In genomic region chr2:173854840-173855239, GRCh38 we compare ENCODE assay signal across 10 cellular contexts.
DNase-seq lines count a peak whose midpoint lies in the region; ATAC-seq, FAIRE-seq and TF ChIP-seq lines count a peak whose summit lies in the region.
"Had no signal": no experiment of that assay in that cellular context is flagged by ENCODE, and none has a peak within 500 bp of the region (broad histone marks: within the 10 kb centered on the region; RNA-seq: fewer than 3 reads in every experiment).

No MANE protein-coding gene starts in this region.

- DNase-seq in EL (peak; percentile 76), NCI-H2171 (lab: John Stamatoyannopoulos, UW) (peak; percentile 53), bronchial epithelial cell (ENCODE audit: low read depth) (peak; percentile 36), sciatic nerve (ENCODE audit: low spot score) (no peak), cerebellum (ENCODE audit: low spot score) (no peak), NCI-H2227 treated with DMSO at 0.1 percent for 48 hours (lab: John Stamatoyannopoulos, UW) (no peak)
- DNase-seq in activated T-cell treated with anti-CD3 and anti-CD28 coated beads, Interleukin-2, amount 50 U/mL, for 1 hour, result no peak
- DNase-seq: activated B cell treated with CpG ODN at 0.5 μM for 24 hours had no signal

- ATAC-seq in sciatic nerve (peak; percentile 65), GM18873 (IDR thresholded peaks at IDR 0.05; ENCODE audit: low FRiP score, unreplicated experiment) (no peak)
- ATAC-seq: K562 had no signal

- intact Hi-C loops in sciatic nerve (cut with DNase I), result no loop called here

- TF ChIP-seq CTCF in bronchial epithelial cell (IDR thresholded peaks at IDR 0.05; ENCODE audit: insufficient read depth, low read length, severe bottlenecking), result no peak

- no peaks in the 10 kb centered on the region for H3K27me3 ChIP-seq in bronchial epithelial cell (ENCODE audit: control insufficient read depth, insufficient read depth, low read length)

- no peak for FAIRE-seq in bronchial epithelial cell (lab: Jason Lieb, UNC)
- FAIRE-seq: K562 had no signal

- no peak overlapping the region for H3K4me3 ChIP-seq in bronchial epithelial cell (ENCODE audit: low read depth, low read length)
- H3K4me3 ChIP-seq: K562 had no signal

- H3K36me3 ChIP-seq in bronchial epithelial cell (ENCODE audit: control insufficient read depth, insufficient read depth, low read length), result no peaks in the 10 kb centered on the region

Comparison
In these comparisons a context has a peak if more than half of its experiments do, and no peak if none do; other contexts are left out.
1. DNase-seq: peak in EL (single experiment), NCI-H2171 (single experiment) and bronchial epithelial cell (single experiment); none in sciatic nerve (single experiment), cerebellum (single experiment), NCI-H2227 treated with DMSO at 0.1 percent for 48 hours (single experiment) and activated T-cell treated with anti-CD3 and anti-CD28 coated beads, Interleukin-2, amount 50 U/mL, for 1 hour (single experiment).